Comparison of ENCODE assay signal across 19 cellular contexts in genomic region chr3:128563439-128563838, GRCh38.
A peak's percentile ranks its signal among the peaks of the same experiment; 100 is the strongest.
DNase-seq lines count a peak whose midpoint lies in the region; ATAC-seq, FAIRE-seq and TF ChIP-seq lines count a peak whose summit lies in the region.
"Had no signal": no experiment of that assay in that cellular context is flagged by ENCODE, and none has a peak within 500 bp of the region (broad histone marks: within the 10 kb centered on the region; RNA-seq: fewer than 3 reads in every experiment).

No MANE protein-coding gene starts in this region.

- no peak overlapping the region for H3K56ac ChIP-seq in H1 (replicated peaks; ENCODE audit: insufficient read length, low read depth, low read length)

- H2BK12ac ChIP-seq in H1 (ENCODE audit: low read depth, low read length) = peak overlapping the region; percentile 43; the same call in 1 of the 2 replicates

- CTCF ChIA-PET in K562 (lab: Yijun Ruan, JAX; ENCODE audit: low intra/inter-chr PET ratio) (interaction anchor here (0.6 kb wide), 1 partner anchor 78 kb away, joined by 3 read pairs; no protein-coding TSS in a partner anchor), H1 (lab: Charles Lee; ENCODE audit: partially characterized antibody) (interaction anchor here (4.3 kb wide), 1 partner anchor 10 kb away, joined by 20 read pairs; no protein-coding TSS in a partner anchor)

- peaks cover 19% of the 10 kb centered on the region for H3K27me3 Mint-ChIP-seq in stimulated activated naive CD8-positive, alpha-beta T cell treated with anti-CD3 and anti-CD28 coated beads, Interleukin-15, amount 100 ng/mL, for 72 hours

- H4K8ac ChIP-seq in H1 (ENCODE audit: extremely low read depth, insufficient read depth, low read length) = no peak overlapping the region

- H2AFZ ChIP-seq in K562 (ENCODE audit: low read depth, low read length) (peak overlapping the region; percentile 18; the same call in 1 of the 2 replicates), H1 (ENCODE audit: low read length) (no peak overlapping the region), osteoblast (ENCODE audit: low read length) (no peak overlapping the region)

- TF ChIP-seq CTCF in K562 (IDR thresholded peaks at IDR 0.05 in 2 of 3, conservative IDR thresholded peaks at IDR 0.05 in 1 of 3; ENCODE audit: insufficient read depth in 2 of 3, low read depth in 1 of 3, low read length in 3 of 3) (no peak), H1 (IDR thresholded peaks at IDR 0.05; ENCODE audit: control extremely low read depth in 1 of 3, insufficient read depth in 1 of 3, low read depth in 1 of 3, low read length in 3 of 3) (no peak), osteoblast (IDR thresholded peaks at IDR 0.05; ENCODE audit: extremely low read depth, low read depth, low read length) (no peak), uterus (IDR thresholded peaks at IDR 0.05) (no peak), foreskin keratinocyte (conservative IDR thresholded peaks at IDR 0.05) (no peak)

- TF ChIP-seq RAD21 in K562 (CRISPR knock-in tag; conservative IDR thresholded peaks at IDR 0.05 in 1 of 2, IDR thresholded peaks at IDR 0.05 in 1 of 2) = no peak
- no peak for TF ChIP-seq RAD21 in H1 (IDR thresholded peaks at IDR 0.05 in 1 of 2, conservative IDR thresholded peaks at IDR 0.05 in 1 of 2; ENCODE audit: low read depth in 2 of 2, low read length in 2 of 2)

- H3K9me3 ChIP-seq in K562 (replicated peaks; ENCODE audit: control insufficient read depth, insufficient read depth, low read depth, low read length) (no peaks in the 10 kb centered on the region), H1 (ENCODE audit: insufficient read depth in 2 of 2, low read depth in 1 of 2, low read length in 1 of 2) (no peaks in the 10 kb centered on the region; a peak in 1 of 4 replicates), osteoblast (ENCODE audit: low read depth, low read length) (no peaks in the 10 kb centered on the region), uterus (no peaks in the 10 kb centered on the region)

- intact Hi-C loops in K562 (cut with micrococcal nuclease) = no loop called here
- intact Hi-C loops in uterus (cut with DNase I; ENCODE audit: low total_unique reads) = no loop called here

- in situ Hi-C loops in K562 (cut with MboI) = no loop called here

- H3K14ac ChIP-seq in H1 (ENCODE audit: insufficient read length) = no peak overlapping the region

- DNase-seq in K562 (ENCODE audit: extremely low read depth in 1 of 4, low spot score in 3 of 4) = no peak
- no peak for DNase-seq in H1 (ENCODE audit: low read depth in 1 of 2, low spot score in 2 of 2)
- peak; percentile 61 for DNase-seq in osteoblast (ENCODE audit: insufficient read length, low spot score, missing footprints)
- no peak for DNase-seq in uterus
- no peak for DNase-seq in foreskin keratinocyte
- DNase-seq in HCEC 1CT = no peak
- DNase-seq in stimulated activated naive CD8-positive, alpha-beta T cell treated with anti-CD3 and anti-CD28 coated beads, Interleukin-15, amount 100 ng/mL, for 72 hours = no peak
- DNase-seq: ACHN; AML-193; CD4-positive, alpha-beta T cell; DMS153; DMS79; GDM1; GOT3; H9 had no signal

- H3K4me3 Mint-ChIP-seq in stimulated activated naive CD8-positive, alpha-beta T cell treated with anti-CD3 and anti-CD28 coated beads, Interleukin-15, amount 100 ng/mL, for 72 hours = no peak overlapping the region
- H3K4me3 Mint-ChIP-seq: CD4-positive, alpha-beta T cell; H9 had no signal

- H3K4me1 Mint-ChIP-seq in stimulated activated naive CD8-positive, alpha-beta T cell treated with anti-CD3 and anti-CD28 coated beads, Interleukin-15, amount 100 ng/mL, for 72 hours = peaks cover 6% of the 10 kb centered on the region

- ATAC-seq in K562 = no peak
- no peak for ATAC-seq in foreskin keratinocyte
- ATAC-seq in stimulated activated naive CD8-positive, alpha-beta T cell treated with anti-CD3 and anti-CD28 coated beads, Interleukin-15, amount 100 ng/mL, for 72 hours = no peak

- H2BK20ac ChIP-seq in H1 (ENCODE audit: low read length) = no peak overlapping the region

- H3K4me2 ChIP-seq in K562 (ENCODE audit: insufficient read depth, low read length) (no peak overlapping the region), H1 (ENCODE audit: insufficient read depth in 1 of 2, low read depth in 2 of 2, low read length in 2 of 2) (no peak overlapping the region), osteoblast (ENCODE audit: insufficient read depth, low read length) (no peak overlapping the region)

- H3K23ac ChIP-seq in H1 (ENCODE audit: insufficient read length) = no peak overlapping the region

- FAIRE-seq in K562 (lab: Jason Lieb, UNC) = no peak
- no peak for FAIRE-seq in H1 (lab: Jason Lieb, UNC)
- FAIRE-seq: A204.1, GM12892, GM18507 had no signal

- no peak overlapping the region for H4K91ac ChIP-seq in H1 (replicated peaks; ENCODE audit: insufficient read length, low read length)

- WGBS in K562 (ENCODE audit: insufficient coverage, low coverage, missing lambda C conversion rate) = 46% methylated on average over 7 of the region's 7 CpGs
- WGBS in H1 (ENCODE audit: extremely low coverage in 1 of 2, insufficient coverage in 1 of 2, insufficient read length in 1 of 2, insufficient replicate concordance in 2 of 2, low coverage in 1 of 2, low lambda C conversion rate in 2 of 2, missing lambda C conversion rate in 1 of 2), 2 experiments = 89% methylated on average over 7 of the region's 7 CpGs; no CpG with 5 or more reads in 1 of the 2 experiments

- H2BK120ac ChIP-seq in H1 (replicated peaks; ENCODE audit: low read depth, low read length) = no peak overlapping the region

- no peaks in the 10 kb centered on the region for H3K9me1 ChIP-seq in K562 (ENCODE audit: control insufficient read depth, insufficient read depth, low read length)

- H3K27ac Mint-ChIP-seq in stimulated activated naive CD8-positive, alpha-beta T cell treated with anti-CD3 and anti-CD28 coated beads, Interleukin-15, amount 100 ng/mL, for 72 hours = no peak overlapping the region
- H3K27ac Mint-ChIP-seq: CD4-positive, alpha-beta T cell had no signal

- no peak overlapping the region for H2BK15ac ChIP-seq in H1 (ENCODE audit: low read length)

- H3K36me3 ChIP-seq in K562 (ENCODE audit: control insufficient read depth, insufficient read depth, low read length) (no peaks in the 10 kb centered on the region), H1 (ENCODE audit: control insufficient read depth in 2 of 4, insufficient read depth in 4 of 4, low read length in 3 of 4) (no peaks in the 10 kb centered on the region), osteoblast (ENCODE audit: insufficient read depth, low read length) (no peaks in the 10 kb centered on the region), uterus (no peaks in the 10 kb centered on the region)

- H3K4ac ChIP-seq in H1 (replicated peaks; ENCODE audit: insufficient read length, low read depth, low read length) = no peak overlapping the region

- no peak for TF ChIP-seq POLR2A in K562 (conservative IDR thresholded peaks at IDR 0.05)
- no peak for TF ChIP-seq POLR2A in H1 (IDR thresholded peaks at IDR 0.05; ENCODE audit: control extremely low read depth in 1 of 2, low read depth in 2 of 2, low read length in 2 of 2)
- no peak for TF ChIP-seq POLR2A in uterus (IDR thresholded peaks at IDR 0.05)

- POLR2A ChIA-PET in K562 (lab: Yijun Ruan, JAX) (interaction anchor here (0.5 kb wide), 1 partner anchor 16 kb away, joined by 3 read pairs; no protein-coding TSS in a partner anchor), H1 (lab: Charles Lee; ENCODE audit: partially characterized antibody) (no interaction called here)

- H3K79me1 ChIP-seq in H1 (ENCODE audit: low read depth, low read length) = no peaks in the 10 kb centered on the region

- TF ChIP-seq EP300 in K562 (IDR thresholded peaks at IDR 0.05; ENCODE audit: low read length) (no peak), H1 (IDR thresholded peaks at IDR 0.05; ENCODE audit: borderline replicate concordance in 1 of 2, low read depth in 2 of 2, low read length in 2 of 2) (no peak)

- H4K20me1 ChIP-seq in K562 (replicated peaks; ENCODE audit: control insufficient read depth, insufficient read depth, low read length) (no peaks in the 10 kb centered on the region), H1 (replicated peaks in 1 of 2; ENCODE audit: control insufficient read depth in 1 of 2, insufficient read depth in 2 of 2, low read length in 2 of 2) (no peaks in the 10 kb centered on the region), osteoblast (ENCODE audit: insufficient read depth, low read length) (no peaks in the 10 kb centered on the region)

- H3K27me3 ChIP-seq in K562 (ENCODE audit: control insufficient read depth in 2 of 2, insufficient read depth in 2 of 2, low read length in 2 of 2) (no peaks in the 10 kb centered on the region), H1 (replicated peaks in 1 of 4; ENCODE audit: control insufficient read depth in 3 of 4, extremely low read depth in 1 of 4, insufficient read depth in 3 of 4, low read length in 3 of 4) (no peaks in the 10 kb centered on the region; a peak in 1 of 7 replicates), osteoblast (ENCODE audit: insufficient read depth, low read length) (peaks cover 34% of the 10 kb centered on the region), uterus (no peaks in the 10 kb centered on the region), foreskin keratinocyte (peaks cover 38% of the 10 kb centered on the region)

- no peaks in the 10 kb centered on the region for H3K9me3 Mint-ChIP-seq in stimulated activated naive CD8-positive, alpha-beta T cell treated with anti-CD3 and anti-CD28 coated beads, Interleukin-15, amount 100 ng/mL, for 72 hours
- H3K9me3 Mint-ChIP-seq: CD4-positive, alpha-beta T cell; H9 had no signal

- H4K5ac ChIP-seq in H1 (ENCODE audit: insufficient read length, low read depth, low read length) = no peak overlapping the region

- H3K18ac ChIP-seq in H1 (ENCODE audit: extremely low read depth, low read length) = no peak overlapping the region

- no peak overlapping the region for H2AK5ac ChIP-seq in H1 (ENCODE audit: low read depth, low read length)

- H3K9ac ChIP-seq in K562 (ENCODE audit: insufficient read depth in 1 of 2, low read depth in 2 of 2, low read length in 2 of 2) = no peak overlapping the region
- no peak overlapping the region for H3K9ac ChIP-seq in H1 (replicated peaks in 1 of 4; ENCODE audit: extremely low read depth in 1 of 4, low read depth in 3 of 4, low read length in 3 of 4)

- BruUV-seq in K562 (replicated peaks; lab: Mats Ljungman, UMichigan) = no TSS peak

- no peaks in the 10 kb centered on the region for H3K79me2 ChIP-seq in K562 (ENCODE audit: control insufficient read depth, insufficient read depth, low read length)
- no peaks in the 10 kb centered on the region for H3K79me2 ChIP-seq in H1 (ENCODE audit: control insufficient read depth in 1 of 2, insufficient read depth in 2 of 2, low read length in 2 of 2)
- H3K79me2 ChIP-seq in osteoblast (ENCODE audit: insufficient read depth, low read length) = no peaks in the 10 kb centered on the region

- no peak overlapping the region for H2BK5ac ChIP-seq in H1 (ENCODE audit: low read depth, low read length)

- H3K4me3 ChIP-seq in K562 (no peak overlapping the region), H1 (ENCODE audit: extremely low read depth in 1 of 4, insufficient read depth in 2 of 4, low read depth in 3 of 4, low read length in 4 of 4) (no peak overlapping the region), osteoblast (ENCODE audit: insufficient read depth, low read length) (no peak overlapping the region), uterus (no peak overlapping the region)

- peaks cover 3 to 4% of the 10 kb centered on the region in 2 experiments; a peak in 3 of 5 replicates for H3K4me1 ChIP-seq in K562 (replicated peaks in 1 of 2; ENCODE audit: control insufficient read depth in 2 of 2, insufficient read depth in 2 of 2, low read length in 2 of 2)
- peaks cover 0 to 10% (median 7%) of the 10 kb centered on the region in 4 experiments; a peak in 6 of 7 replicates for H3K4me1 ChIP-seq in H1 (replicated peaks in 1 of 4; ENCODE audit: control insufficient read depth in 3 of 4, insufficient read depth in 4 of 4, low read length in 3 of 4)
- H3K4me1 ChIP-seq in osteoblast (ENCODE audit: insufficient read depth, low read length) = no peaks in the 10 kb centered on the region
- no peaks in the 10 kb centered on the region for H3K4me1 ChIP-seq in uterus
- no peaks in the 10 kb centered on the region for H3K4me1 ChIP-seq in foreskin keratinocyte

- H3K23me2 ChIP-seq in H1 (ENCODE audit: low read depth, low read length) = no peaks in the 10 kb centered on the region

- no peak overlapping the region for H3K27ac ChIP-seq in K562 (ENCODE audit: extremely low read depth, low read depth, low read length)
- no peak overlapping the region for H3K27ac ChIP-seq in H1 (ENCODE audit: low read depth, low read length)
- H3K27ac ChIP-seq in osteoblast (ENCODE audit: low read depth, low read length) = no peak overlapping the region
- H3K27ac ChIP-seq in uterus = peak overlapping the region; percentile 6 to 59
- H3K27ac ChIP-seq in foreskin keratinocyte = no peak overlapping the region
- H3K27ac ChIP-seq: C4-2B had no signal

Comparison
In these comparisons a context has a peak if more than half of its experiments do, and no peak if none do; other contexts are left out.
1. H3K27ac ChIP-seq: peak in uterus (2 of 2); none in K562 (single experiment), H1 (single experiment), osteoblast (single experiment) and foreskin keratinocyte (single experiment).